ENCODE assay signal across 16 cellular contexts in the genomic region with DNA sequence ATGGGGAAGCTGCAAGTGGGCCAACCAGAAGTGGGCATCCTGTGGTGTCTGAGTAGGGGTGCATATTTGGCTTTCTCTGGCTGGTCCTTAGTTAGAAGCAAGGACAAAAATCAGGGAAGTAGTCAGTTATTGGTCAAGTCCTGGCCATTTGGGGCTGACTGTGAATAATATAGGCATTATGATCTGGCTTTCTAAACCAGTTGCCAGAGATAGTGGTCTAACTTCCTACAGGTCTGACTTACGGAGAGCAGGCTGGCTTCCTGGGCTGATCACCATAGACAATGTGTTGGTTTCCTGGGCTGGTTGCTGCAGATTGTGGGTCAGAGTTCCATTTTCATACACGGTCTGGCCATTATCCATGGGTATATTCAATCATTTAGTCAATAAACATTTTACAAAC. TPM values are rescaled to one million over a fixed set of nuclear protein-coding genes. Genes with fewer than 3 reads are reported as not detected.
DNase-seq lines count a peak whose midpoint lies in the region; ATAC-seq, FAIRE-seq and TF ChIP-seq lines count a peak whose summit lies in the region.
"Had no signal": no experiment of that assay in that cellular context is flagged by ENCODE, and none has a peak within 500 bp of the region (broad histone marks: within the 10 kb centered on the region; RNA-seq: fewer than 3 reads in every experiment).

No MANE protein-coding gene starts in this region.

- no peak for TF ChIP-seq CTCF in PC-3 (conservative IDR thresholded peaks at IDR 0.05; ENCODE audit: low read depth, low read length)
- no peak for TF ChIP-seq CTCF in astrocyte (IDR thresholded peaks at IDR 0.05; ENCODE audit: insufficient read depth, low read depth, low read length)
- no peak for TF ChIP-seq CTCF in keratinocyte (optimal IDR thresholded peaks at IDR 0.05 in 1 of 3, IDR thresholded peaks at IDR 0.05 in 1 of 3, conservative IDR thresholded peaks at IDR 0.05 in 1 of 3; ENCODE audit: extremely low read depth in 1 of 3, insufficient read depth in 2 of 3, low read length in 3 of 3)

- H3K9me3 ChIP-seq in PC-3 (ENCODE audit: low read length) (no peaks in the 10 kb centered on the region), astrocyte (ENCODE audit: insufficient read depth, low read depth, low read length) (no peaks in the 10 kb centered on the region), keratinocyte (ENCODE audit: control insufficient read depth, low read depth, low read length) (no peaks in the 10 kb centered on the region)
- H3K9me3 ChIP-seq: SK-N-SH had no signal

- no peak for ATAC-seq in PC-3
- ATAC-seq in stimulated activated naive CD8-positive, alpha-beta T cell treated with anti-CD3 and anti-CD28 coated beads, Interleukin-15, amount 100 ng/mL, for 72 hours, result no peak
- ATAC-seq in activated T-cell treated with anti-CD3 and anti-CD28 coated beads, Interleukin-2, amount 50 U/mL, for 4 hours, result no peak
- ATAC-seq: CD8-positive, alpha-beta T cell had no signal

- H3K4me1 Mint-ChIP-seq in astrocyte (ENCODE audit: low read depth, unreplicated experiment), result peaks cover 82% of the 10 kb centered on the region
- peaks cover 12% of the 10 kb centered on the region for H3K4me1 Mint-ChIP-seq in stimulated activated naive CD8-positive, alpha-beta T cell treated with anti-CD3 and anti-CD28 coated beads, Interleukin-15, amount 100 ng/mL, for 72 hours
- H3K4me1 Mint-ChIP-seq in activated T-cell treated with anti-CD3 and anti-CD28 coated beads, Interleukin-2, amount 50 U/mL, for 4 hours (ENCODE audit: low read depth), result peaks cover 10% of the 10 kb centered on the region

- H3K27me3 ChIP-seq in PC-3 (ENCODE audit: low read length) (no peaks in the 10 kb centered on the region), astrocyte (ENCODE audit: insufficient read depth, low read length) (no peaks in the 10 kb centered on the region), keratinocyte (ENCODE audit: control insufficient read depth, extremely low read depth, insufficient read depth, low read length) (no peaks in the 10 kb centered on the region)
- H3K27me3 ChIP-seq: BLaER1 treated with 17β-estradiol and CSF1 and Interleukin-3, amounts not matched to agents 10 nM and 100 nM had no signal

- no peaks in the 10 kb centered on the region for H3F3A ChIP-seq in PC-3 (ENCODE audit: low read length, unreplicated experiment)

- H3K4me1 ChIP-seq in PC-3 (ENCODE audit: insufficient read depth, low read length) (peaks cover 19% of the 10 kb centered on the region), astrocyte (ENCODE audit: insufficient read depth, low read length) (peaks cover 55% of the 10 kb centered on the region), keratinocyte (ENCODE audit: control insufficient read depth, extremely low read depth, insufficient read depth, low read length) (peaks cover 38% of the 10 kb centered on the region)
- H3K4me1 ChIP-seq: BLaER1 treated with 17β-estradiol and CSF1 and Interleukin-3, amounts not matched to agents 10 nM and 100 nM had no signal

- CTCF ChIA-PET in PC-3 (lab: Charles Lee), result no interaction called here

- H2AFZ ChIP-seq in PC-3 (ENCODE audit: low read length) (no peak overlapping the region), astrocyte (ENCODE audit: low read depth, low read length) (no peak overlapping the region), keratinocyte (ENCODE audit: control insufficient read depth, low read length) (no peak overlapping the region)

- H4K20me1 ChIP-seq in PC-3 (ENCODE audit: low read length), result no peaks in the 10 kb centered on the region
- H4K20me1 ChIP-seq in astrocyte (ENCODE audit: insufficient read depth, low read length), result peaks cover 12% of the 10 kb centered on the region
- H4K20me1 ChIP-seq in keratinocyte (ENCODE audit: control insufficient read depth, extremely low read depth, insufficient read depth, low read length), result no peaks in the 10 kb centered on the region

- H3K9me3 Mint-ChIP-seq in astrocyte (ENCODE audit: unreplicated experiment), result no peaks in the 10 kb centered on the region
- H3K9me3 Mint-ChIP-seq in stimulated activated naive CD8-positive, alpha-beta T cell treated with anti-CD3 and anti-CD28 coated beads, Interleukin-15, amount 100 ng/mL, for 72 hours, result no peaks in the 10 kb centered on the region
- no peaks in the 10 kb centered on the region for H3K9me3 Mint-ChIP-seq in activated T-cell treated with anti-CD3 and anti-CD28 coated beads, Interleukin-2, amount 50 U/mL, for 4 hours

- H3K27ac Mint-ChIP-seq in astrocyte (ENCODE audit: unreplicated experiment), result peak overlapping the region; percentile 86
- no peak overlapping the region for H3K27ac Mint-ChIP-seq in stimulated activated naive CD8-positive, alpha-beta T cell treated with anti-CD3 and anti-CD28 coated beads, Interleukin-15, amount 100 ng/mL, for 72 hours
- H3K27ac Mint-ChIP-seq: CD8-positive, alpha-beta T cell had no signal

- H3K4me2 ChIP-seq in PC-3 (ENCODE audit: low read length) (peak overlapping the region; percentile 30; the same call in 1 of the 2 replicates), astrocyte (ENCODE audit: low read length) (no peak overlapping the region), keratinocyte (ENCODE audit: control insufficient read depth, extremely low read depth, insufficient read depth, low read depth, low read length) (no peak overlapping the region)
- H3K4me2 ChIP-seq: BLaER1 treated with 17β-estradiol and CSF1 and Interleukin-3, amounts not matched to agents 10 nM and 100 nM; SK-N-SH had no signal

- H3K4me3 ChIP-seq in PC-3 (ENCODE audit: low read length) (no peak overlapping the region), astrocyte (ENCODE audit: insufficient read depth, low read depth, low read length) (no peak overlapping the region), keratinocyte (ENCODE audit: control insufficient read depth in 2 of 3, extremely low read depth in 1 of 3, insufficient read depth in 2 of 3, low read depth in 1 of 3, low read length in 3 of 3) (no peak overlapping the region)
- H3K4me3 ChIP-seq: BLaER1 treated with 17β-estradiol and CSF1 and Interleukin-3, amounts not matched to agents 10 nM and 100 nM had no signal

- H3K9me1 ChIP-seq in keratinocyte (ENCODE audit: control insufficient read depth, extremely low read depth, insufficient read depth, low read length), result peaks cover 2% of the 10 kb centered on the region

- DNase-seq in PC-3 (no peak), astrocyte (ENCODE audit: low read depth) (no peak), keratinocyte (ENCODE audit: low read depth, low spot score) (no peak), retina (peak; percentile 1), EL (no peak)
- no peak for DNase-seq in stimulated activated naive CD8-positive, alpha-beta T cell treated with anti-CD3 and anti-CD28 coated beads, Interleukin-15, amount 100 ng/mL, for 72 hours
- DNase-seq in activated T-cell treated with anti-CD3 and anti-CD28 coated beads, Interleukin-2, amount 50 U/mL, for 4 hours, result no peak
- DNase-seq: CD8-positive, alpha-beta T cell; KG1; NCI-H1417 treated with DMSO at 0.1 percent for 48 hours; NCI-H1930; NCI-H2171 treated with DMSO at 0.1 percent for 48 hours; SHP77; SK-N-SH had no signal

- H3K27me3 Mint-ChIP-seq in astrocyte (ENCODE audit: low read depth, unreplicated experiment), result no peaks in the 10 kb centered on the region
- peaks cover 39% of the 10 kb centered on the region for H3K27me3 Mint-ChIP-seq in stimulated activated naive CD8-positive, alpha-beta T cell treated with anti-CD3 and anti-CD28 coated beads, Interleukin-15, amount 100 ng/mL, for 72 hours
- H3K27me3 Mint-ChIP-seq in activated T-cell treated with anti-CD3 and anti-CD28 coated beads, Interleukin-2, amount 50 U/mL, for 4 hours (ENCODE audit: low read depth), result peaks cover 25% of the 10 kb centered on the region

- peaks cover 11% of the 10 kb centered on the region for H3K36me3 Mint-ChIP-seq in astrocyte (ENCODE audit: low read depth, unreplicated experiment)
- no peaks in the 10 kb centered on the region for H3K36me3 Mint-ChIP-seq in activated T-cell treated with anti-CD3 and anti-CD28 coated beads, Interleukin-2, amount 50 U/mL, for 4 hours (ENCODE audit: insufficient read depth)
- H3K36me3 Mint-ChIP-seq: CD8-positive, alpha-beta T cell had no signal

- H3K9me2 ChIP-seq in PC-3 (replicated peaks; ENCODE audit: low read length), result no peaks in the 10 kb centered on the region
- H3K9me2 ChIP-seq: SK-N-SH had no signal

- FAIRE-seq in astrocyte (lab: Jason Lieb, UNC) (no peak), keratinocyte (lab: Jason Lieb, UNC) (no peak)
- FAIRE-seq: H1 had no signal

- intact Hi-C loops in PC-3 (cut with micrococcal nuclease), result no loop called here

- POLR2A ChIA-PET in PC-3 (lab: Charles Lee; ENCODE audit: unreplicated experiment), result no interaction called here

- H3K9ac ChIP-seq in PC-3 (ENCODE audit: low read length), result no peak overlapping the region
- H3K9ac ChIP-seq in astrocyte (ENCODE audit: low read length), result no peak overlapping the region
- H3K9ac ChIP-seq in keratinocyte (ENCODE audit: control insufficient read depth, extremely low read depth, insufficient read depth, low read length), result no peak overlapping the region
- H3K9ac ChIP-seq: BLaER1 treated with 17β-estradiol and CSF1 and Interleukin-3, amounts not matched to agents 10 nM and 100 nM; SK-N-SH had no signal

- H3K27ac ChIP-seq in PC-3 (ENCODE audit: low read length) (no peak overlapping the region), astrocyte (ENCODE audit: low read depth, low read length) (peak overlapping the region; percentile 3), keratinocyte (ENCODE audit: control insufficient read depth, insufficient read depth, low read length) (peak overlapping the region; percentile 43)
- H3K27ac ChIP-seq: BLaER1 treated with 17β-estradiol and CSF1 and Interleukin-3, amounts not matched to agents 10 nM and 100 nM had no signal

- dilution Hi-C loops in keratinocyte (cut with MboI; ENCODE audit: extremely low pct_ligation_motif_present, low sequenced_read_pairs), result no loop called here

- H3K4me3 Mint-ChIP-seq in astrocyte (ENCODE audit: unreplicated experiment), result peak overlapping the region; percentile 14
- H3K4me3 Mint-ChIP-seq in stimulated activated naive CD8-positive, alpha-beta T cell treated with anti-CD3 and anti-CD28 coated beads, Interleukin-15, amount 100 ng/mL, for 72 hours, result no peak overlapping the region
- no peak overlapping the region for H3K4me3 Mint-ChIP-seq in activated T-cell treated with anti-CD3 and anti-CD28 coated beads, Interleukin-2, amount 50 U/mL, for 4 hours
- H3K4me3 Mint-ChIP-seq: CD8-positive, alpha-beta T cell had no signal

- H3K79me2 ChIP-seq in PC-3 (ENCODE audit: low read length) (peaks cover 8% of the 10 kb centered on the region; the same call in 1 of the 2 replicates), astrocyte (ENCODE audit: insufficient read depth, low read length) (peaks cover 17% of the 10 kb centered on the region), keratinocyte (ENCODE audit: control insufficient read depth, insufficient read depth, low read length) (no peaks in the 10 kb centered on the region)

- no TSS peak for BruUV-seq in PC-3 (replicated peaks; lab: Mats Ljungman, UMichigan)

- H3K36me3 ChIP-seq in PC-3 (ENCODE audit: low read depth, low read length) (peaks cover 6% of the 10 kb centered on the region; the same call in 1 of the 2 replicates), astrocyte (ENCODE audit: insufficient read depth, low read length) (peaks cover 16% of the 10 kb centered on the region), keratinocyte (ENCODE audit: control insufficient read depth in 2 of 2, extremely low read depth in 1 of 2, insufficient read depth in 2 of 2, low read length in 2 of 2) (peaks cover 2 to 3% of the 10 kb centered on the region in 2 experiments)

RNA-seq across cellular contexts. Expression of a gene that starts 16.5 kb away (rescaled TPM):
- total RNA-seq in PC-3 (2014; rRNA removed) (24.5 TPM in 2 replicates), astrocyte (363 and 389 TPM in 2 replicates)
- polyA plus RNA-seq in keratinocyte, result 67.2 to 97.9 TPM (median 68.1 TPM) in 3 replicates
- polyA plus RNA-seq in keratinocyte (2011; ENCODE audit: low read depth), result 16.4 TPM
- 33.7 and 55.3 TPM in 2 replicates for polyA plus RNA-seq in keratinocyte (2011; cell fraction: cytosol; rRNA removed)
- polyA plus RNA-seq in keratinocyte (2011; cell fraction: nucleus; rRNA removed), result 212 and 220 TPM in 2 replicates
- polyA plus RNA-seq in keratinocyte (2012; ENCODE audit: low replicate concordance), result 14.4 and 79.4 TPM in 2 replicates
- polyA minus RNA-seq in keratinocyte, result 135 to 276 TPM (median 155 TPM) in 3 replicates
- 130 TPM for polyA minus RNA-seq in keratinocyte (2011; cell fraction: cytosol; rRNA and poly(A)+ RNA removed)
- polyA minus RNA-seq in keratinocyte (2011; cell fraction: nucleus; rRNA and poly(A)+ RNA removed), result 202 and 246 TPM in 2 replicates
- total RNA-seq in activated T-cell treated with anti-CD3 and anti-CD28 coated beads, Interleukin-2, amount 50 U/mL, for 4 hours, result 1 to 10 TPM; 1.8 to 3.0 (median 2.4) TPM

Comparison
In these comparisons a context has a peak if more than half of its experiments do, and no peak if none do; other contexts are left out.
1. RNA of a gene that starts 16.5 kb away (total RNA-seq): 363 to 389 TPM in astrocyte; 24.5 TPM in PC-3 and 1.8 to 3.0 TPM in activated T-cell treated with anti-CD3 and anti-CD28 coated beads, Interleukin-2, amount 50 U/mL, for 4 hours; every median in the first group is over 10 times any median in the second.